Comparison of ENCODE assay signal across 15 cellular contexts in the genomic region with DNA sequence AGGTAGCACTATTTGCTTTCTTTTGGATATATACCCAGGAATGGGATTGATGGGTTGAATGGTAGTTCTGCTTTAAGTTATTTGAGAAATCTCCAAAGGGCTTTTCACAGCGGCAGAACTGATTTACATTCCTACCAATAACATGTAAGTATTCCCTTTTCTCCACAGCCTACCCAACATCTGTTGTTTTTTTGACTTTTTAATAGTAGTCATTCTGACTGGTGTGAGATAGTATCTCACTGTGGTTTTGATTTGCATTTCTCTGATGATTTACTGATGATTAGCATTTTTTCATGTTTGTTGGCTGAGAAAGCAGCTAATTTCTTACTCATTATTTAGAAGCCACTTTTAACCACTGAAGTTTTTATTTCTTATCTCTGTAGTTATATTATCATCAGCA.
A peak's percentile ranks its signal among the peaks of the same experiment; 100 is the strongest.
DNase-seq lines count a peak whose midpoint lies in the region; ATAC-seq and TF ChIP-seq lines count a peak whose summit lies in the region.
"Had no signal": no experiment of that assay in that cellular context is flagged by ENCODE, and none has a peak within 500 bp of the region (broad histone marks: within the 10 kb centered on the region; RNA-seq: fewer than 3 reads in every experiment).

No MANE protein-coding gene starts in this region.

- H3K27me3 ChIP-seq in lower lobe of right lung (ENCODE audit: low read depth) = no peaks in the 10 kb centered on the region

- ATAC-seq in lower lobe of right lung = no peak
- ATAC-seq in GM18909 (IDR thresholded peaks at IDR 0.05; ENCODE audit: poor library complexity, unreplicated experiment) = no peak
- ATAC-seq: GM12878, Panc1 had no signal

- H3K4me1 ChIP-seq in lower lobe of right lung = no peaks in the 10 kb centered on the region

- DNase-seq in DMS 273 treated with DMSO at 0.1 percent for 48 hours (lab: John Stamatoyannopoulos, UW) (peak; percentile 55), HCEC 1CT (peak; percentile 48), astrocyte of the cerebellum (ENCODE audit: low read depth) (peak; percentile 28), myocyte (ENCODE audit: low read depth) (peak; percentile 45), lower lobe of right lung (no peak)
- DNase-seq in activated naive CD4-positive, alpha-beta T cell treated with anti-CD3 and anti-CD28 coated beads, Interleukin-2, amount 50 U/mL, for 16 hours = no peak
- DNase-seq: AML-193, H7, NCI-H1417 treated with DMSO at 0.1 percent for 48 hours, NCI-H187 treated with DMSO at 0.1 percent for 48 hours, NCI-H526 treated with DMSO at 0.1 percent for 48 hours had no signal

- H3K4me3 ChIP-seq in astrocyte of the cerebellum (ENCODE audit: low read depth, low read length) = no peak overlapping the region
- no peak overlapping the region for H3K4me3 ChIP-seq in lower lobe of right lung
- H3K4me3 ChIP-seq: GM12878 had no signal

- in situ Hi-C loops in astrocyte of the cerebellum (cut with HindIII; ENCODE audit: low sequenced_read_pairs) = no loop called here

- no peak for TF ChIP-seq CTCF in astrocyte of the cerebellum (IDR thresholded peaks at IDR 0.05; ENCODE audit: low read depth, low read length, missing control alignments)
- no peak for TF ChIP-seq CTCF in lower lobe of right lung (IDR thresholded peaks at IDR 0.05)

- intact Hi-C loops in lower lobe of right lung (cut with DNase I) = no loop called here

- no peak overlapping the region for H3K27ac ChIP-seq in lower lobe of right lung
- H3K27ac ChIP-seq: KMS-11 had no signal

- H3K36me3 ChIP-seq in lower lobe of right lung = no peaks in the 10 kb centered on the region

- no peaks in the 10 kb centered on the region for H3K9me3 ChIP-seq in lower lobe of right lung

Comparison
In these comparisons a context has a peak if more than half of its experiments do, and no peak if none do; other contexts are left out.
1. DNase-seq: peak in DMS 273 treated with DMSO at 0.1 percent for 48 hours (single experiment), HCEC 1CT (single experiment), astrocyte of the cerebellum (single experiment) and myocyte (single experiment); none in activated naive CD4-positive, alpha-beta T cell treated with anti-CD3 and anti-CD28 coated beads, Interleukin-2, amount 50 U/mL, for 16 hours (single experiment) and lower lobe of right lung (single experiment).